In genomic region chr6:29974901-29975560, GRCh38 we compare ENCODE assay signal across 12 cellular contexts. TPM values are rescaled to one million over a fixed set of nuclear protein-coding genes. Genes with fewer than 3 reads are reported as not detected.
A peak's percentile ranks its signal among the peaks of the same experiment; 100 is the strongest.
DNase-seq lines count a peak whose midpoint lies in the region; ATAC-seq and TF ChIP-seq lines count a peak whose summit lies in the region.
"Had no signal": no experiment of that assay in that cellular context is flagged by ENCODE, and none has a peak within 500 bp of the region (broad histone marks: within the 10 kb centered on the region; RNA-seq: fewer than 3 reads in every experiment).

No MANE protein-coding gene starts in this region.

- H3K36me3 Mint-ChIP-seq in effector memory CD8-positive, alpha-beta T cell (ENCODE audit: insufficient read depth) = no peaks in the 10 kb centered on the region
- H3K36me3 Mint-ChIP-seq in naive B cell (no peaks in the 10 kb centered on the region), type B pancreatic cell (no peaks in the 10 kb centered on the region)

- intact Hi-C loops in heart left ventricle (cut with DNase I) (loop anchor here in 7 of 10 donors (5.0 to 10.0 kb wide), 5 partner anchors 33 to 223 kb away; partner anchors contain the start of genes HLA-A (in 3 of the 7) and POLR1H (in 1 of the 7)), Right ventricle myocardium superior (cut with DNase I) (loop anchor here (10.0 kb wide), 1 partner anchor 50 kb away; no protein-coding TSS in a partner anchor), mucosa of descending colon (cut with DNase I, micrococcal nuclease) (no loop called here)

- peak in 2 of 4 donors; percentile 8 to 29 for ATAC-seq in heart left ventricle
- ATAC-seq in Right ventricle myocardium superior (ENCODE audit: poor library complexity) = no peak
- peak; percentile 9 for ATAC-seq in effector memory CD8-positive, alpha-beta T cell (replicated peaks)
- ATAC-seq in naive B cell (ENCODE audit: low read depth in 2 of 2) = peak in 1 of 2 donors; percentile 2
- no peak for ATAC-seq in HG02938 (IDR thresholded peaks at IDR 0.05; ENCODE audit: unreplicated experiment)
- ATAC-seq in mucosa of descending colon = no peak

- peak overlapping the region; percentile 87 to 89 for H3K4me3 Mint-ChIP-seq in effector memory CD8-positive, alpha-beta T cell
- H3K4me3 Mint-ChIP-seq in naive B cell = peak overlapping the region; percentile 52 to 96 (median 94)
- H3K4me3 Mint-ChIP-seq in type B pancreatic cell = peak overlapping the region; percentile 92

- H3K27me3 ChIP-seq in heart left ventricle = peaks cover 0 to 11% (median 0%) of the 10 kb centered on the region in 9 donors

- DNase-seq in heart left ventricle (peak in 2 of 5 donors; percentile 37 to 44), Right ventricle myocardium superior (no peak), naive B cell (no peak), type B pancreatic cell (ENCODE audit: extremely low spot score, unreplicated experiment) (no peak), AML-193 (lab: John Stamatoyannopoulos, UW) (no peak), mucosa of descending colon (no peak)
- no peak for DNase-seq in effector memory CD8-positive, alpha-beta T cell
- DNase-seq: Calu3, foreskin melanocyte, NCI-H1048, small intestine had no signal

- no peaks in the 10 kb centered on the region for H3K9me3 ChIP-seq in heart left ventricle
- H3K9me3 ChIP-seq in mucosa of descending colon = no peaks in the 10 kb centered on the region

- H3K27ac ChIP-seq in heart left ventricle = peak overlapping the region in 8 of 12 donors; percentile 40 to 97 (median 51)

- peaks cover 36 to 50% of the 10 kb centered on the region in 2 donors for H3K4me1 Mint-ChIP-seq in effector memory CD8-positive, alpha-beta T cell (ENCODE audit: low read depth in 2 of 2)
- H3K4me1 Mint-ChIP-seq in naive B cell (peaks cover 30 to 37% (median 34%) of the 10 kb centered on the region in 3 donors), type B pancreatic cell (ENCODE audit: unreplicated experiment) (peaks cover 20% of the 10 kb centered on the region)

- H3K4me1 ChIP-seq in heart left ventricle (peaks cover 0 to 29% (median 17%) of the 10 kb centered on the region in 12 donors), mucosa of descending colon (ENCODE audit: low read depth) (peaks cover 10% of the 10 kb centered on the region)

- peaks cover 50 to 55% of the 10 kb centered on the region in 2 donors for H3K27me3 Mint-ChIP-seq in effector memory CD8-positive, alpha-beta T cell
- H3K27me3 Mint-ChIP-seq in naive B cell (peaks cover 57 to 62% (median 60%) of the 10 kb centered on the region in 3 donors), type B pancreatic cell (peaks cover 80% of the 10 kb centered on the region)

- TF ChIP-seq CTCF in heart left ventricle (IDR thresholded peaks at IDR 0.05) = no peak
- no peak for TF ChIP-seq CTCF in type B pancreatic cell (conservative IDR thresholded peaks at IDR 0.05)
- TF ChIP-seq CTCF in mucosa of descending colon (IDR thresholded peaks at IDR 0.05) = no peak

- H3K4me3 ChIP-seq in heart left ventricle (peak overlapping the region; percentile 28 to 69 (median 60)), mucosa of descending colon (no peak overlapping the region)

- no peak for TF ChIP-seq POLR2A in heart left ventricle (IDR thresholded peaks at IDR 0.05)

- H3K9me3 Mint-ChIP-seq in effector memory CD8-positive, alpha-beta T cell = no peaks in the 10 kb centered on the region
- H3K9me3 Mint-ChIP-seq in naive B cell = peaks cover 0 to 1% (median 0%) of the 10 kb centered on the region in 7 donors
- no peaks in the 10 kb centered on the region for H3K9me3 Mint-ChIP-seq in type B pancreatic cell

- H3K27ac Mint-ChIP-seq in effector memory CD8-positive, alpha-beta T cell = peak overlapping the region in 1 of 2 donors; percentile 27
- H3K27ac Mint-ChIP-seq in naive B cell = peak overlapping the region in 1 of 6 donors; percentile 79
- H3K27ac Mint-ChIP-seq in type B pancreatic cell = no peak overlapping the region

- WGBS in heart left ventricle, 4 donors = 25 to 36% (median 32%) methylated on average over 17 of the region's 17 CpGs

- no peaks in the 10 kb centered on the region for H3K36me3 ChIP-seq in heart left ventricle
- no peaks in the 10 kb centered on the region for H3K36me3 ChIP-seq in mucosa of descending colon (ENCODE audit: low read depth)

RNA-seq across cellular contexts. Expression of gene HLA-A, which starts 32.7 kb away (rescaled TPM):
- 1,000 to 10,000 TPM in 1 of 9 donors, 100 to 1,000 TPM in 8; 263 to 1,427 (median 361) TPM for total RNA-seq in heart left ventricle
- polyA plus RNA-seq in heart left ventricle = 1,000 to 10,000 TPM in 1 of 2 donors, 100 to 1,000 TPM in 1; 299 to 1,581 TPM
- total RNA-seq in Right ventricle myocardium superior = 222 TPM
- 1,000 to 10,000 TPM; 1,115 to 2,161 (median 1,804) TPM for polyA plus RNA-seq in naive B cell (ENCODE audit: low read depth in 6 of 6)
- 183 and 209 TPM in 2 replicates for total RNA-seq in type B pancreatic cell (ENCODE audit: low replicate concordance)
- total RNA-seq in mucosa of descending colon = 1,000 to 10,000 TPM in 2 of 3 donors, 100 to 1,000 TPM in 1; 833 to 1,988 (median 1,901) TPM

Comparison
In these comparisons a context has a peak if more than half of its experiments do, and no peak if none do; other contexts are left out.
1. intact Hi-C loops: an anchor here in heart left ventricle (5.0 to 10.0 kb wide) and Right ventricle myocardium superior (10.0 kb wide); none called in mucosa of descending colon.